In genomic region chr2:108593547-108594098, GRCh38 we compare ENCODE assay signal across 9 cellular contexts. TPM values are rescaled to one million over a fixed set of nuclear protein-coding genes. Genes with fewer than 3 reads are reported as not detected.
DNase-seq lines count a peak whose midpoint lies in the region; ATAC-seq, FAIRE-seq and TF ChIP-seq lines count a peak whose summit lies in the region.
"Had no signal": no experiment of that assay in that cellular context is flagged by ENCODE, and none has a peak within 500 bp of the region (broad histone marks: within the 10 kb centered on the region; RNA-seq: fewer than 3 reads in every experiment).

No MANE protein-coding gene starts in this region.

- H3K79me2 ChIP-seq in HepG2 (ENCODE audit: insufficient read depth, low read length) = peaks cover 58% of the 10 kb centered on the region

- no peak overlapping the region for H2AFZ ChIP-seq in HepG2 (ENCODE audit: low read length)

- BruUV-seq in HepG2 (replicated peaks; lab: Mats Ljungman, UMichigan) = no TSS peak

- no peak overlapping the region for H3K9ac ChIP-seq in HepG2 (ENCODE audit: insufficient read depth, low read depth, low read length)

- TF ChIP-seq EP300 in HepG2 (IDR thresholded peaks at IDR 0.05; ENCODE audit: low read depth in 2 of 2, low read length in 2 of 2) (no peak), HepG2 (CRISPR knock-in tag; IDR thresholded peaks at IDR 0.05; ENCODE audit: borderline replicate concordance) (no peak)

- DNase-seq in HepG2 (ENCODE audit: low spot score) = no peak
- no peak for DNase-seq in right lobe of liver
- no peak for DNase-seq in left ventricle myocardium superior
- DNase-seq in type B pancreatic cell (ENCODE audit: extremely low spot score, unreplicated experiment) = no peak
- no peak for DNase-seq in mesothelial cell of epicardium (ENCODE audit: low spot score in 2 of 2, unreplicated experiment in 2 of 2)
- no peak for DNase-seq in GM13976 (ENCODE audit: low spot score)

- no peaks in the 10 kb centered on the region for H3K36me3 ChIP-seq in HepG2 (replicated peaks in 1 of 2; ENCODE audit: control insufficient read depth in 1 of 2, insufficient read depth in 2 of 2, low read length in 2 of 2)
- H3K36me3 ChIP-seq in right lobe of liver = no peaks in the 10 kb centered on the region

- POLR2A ChIA-PET in HepG2 (lab: Yijun Ruan, JAX) = no interaction called here

- no peak overlapping the region for H3K4me2 ChIP-seq in HepG2 (ENCODE audit: low read depth, low read length)

- TF ChIP-seq POLR2A in HepG2 (IDR thresholded peaks at IDR 0.05; ENCODE audit: insufficient read depth in 1 of 2, low read depth in 2 of 2, low read length in 2 of 2) (no peak), right lobe of liver (IDR thresholded peaks at IDR 0.05) (no peak)

- in situ Hi-C loops in HepG2 (cut with HindIII; ENCODE audit: extremely low pct_ligation_motif_present, low pct_unique_long_range_greater_than_20kb) (loop anchor here (25.0 kb wide), 1 partner anchor 381 kb away; no protein-coding TSS in a partner anchor), GM13976 (cut with MboI; ENCODE audit: low sequenced_read_pairs, unreplicated experiment) (loop anchor here (25.0 kb wide), 1 partner anchor 231 kb away; no protein-coding TSS in a partner anchor)

- H4K20me1 ChIP-seq in HepG2 (ENCODE audit: insufficient read depth, low read length) = no peaks in the 10 kb centered on the region

- H3K36me3 Mint-ChIP-seq in type B pancreatic cell = no peaks in the 10 kb centered on the region
- H3K36me3 Mint-ChIP-seq in mesothelial cell of epicardium = no peaks in the 10 kb centered on the region

- TF ChIP-seq RAD21 in HepG2 (CRISPR knock-in tag; IDR thresholded peaks at IDR 0.05) = no peak

- H3K4me1 ChIP-seq in HepG2 (ENCODE audit: insufficient read depth, low read length) = peaks cover 43% of the 10 kb centered on the region
- peaks cover 0 to under 1% (median 0%) of the 10 kb centered on the region in 4 donors for H3K4me1 ChIP-seq in right lobe of liver

- H3K27me3 ChIP-seq in HepG2 (ENCODE audit: control insufficient read depth in 1 of 2, insufficient read depth in 2 of 2, low read length in 2 of 2) (no peaks in the 10 kb centered on the region), right lobe of liver (no peaks in the 10 kb centered on the region)

- no peak for TF ChIP-seq CTCF in HepG2 (CRISPR knock-in tag; IDR thresholded peaks at IDR 0.05)
- no peak for TF ChIP-seq CTCF in right lobe of liver (IDR thresholded peaks at IDR 0.05)
- TF ChIP-seq CTCF in WI38 (IDR thresholded peaks at IDR 0.05; ENCODE audit: low read depth, low read length) = no peak
- TF ChIP-seq CTCF in type B pancreatic cell (conservative IDR thresholded peaks at IDR 0.05) = peak; percentile 68
- TF ChIP-seq CTCF in mesothelial cell of epicardium (IDR thresholded peaks at IDR 0.05; ENCODE audit: unreplicated experiment) = no peak
- TF ChIP-seq CTCF in GM13976 (IDR thresholded peaks at IDR 0.05; ENCODE audit: borderline replicate concordance, control extremely low read depth, extremely low read depth, insufficient read depth, missing control alignments) = no peak

- H3K4me1 Mint-ChIP-seq in type B pancreatic cell (ENCODE audit: unreplicated experiment) (peaks cover 30% of the 10 kb centered on the region), mesothelial cell of epicardium (peaks cover 30% of the 10 kb centered on the region)

- H3K9me3 ChIP-seq in HepG2 (ENCODE audit: low read length) (no peaks in the 10 kb centered on the region), right lobe of liver (no peaks in the 10 kb centered on the region)

- H3K27ac ChIP-seq in HepG2 (ENCODE audit: extremely low read length, insufficient read depth, low read length) (peak overlapping the region; percentile 2), right lobe of liver (peak overlapping the region in 1 of 3 donors; percentile 36)

- no peak for ATAC-seq in HepG2
- ATAC-seq in right lobe of liver = no peak
- ATAC-seq in left ventricle myocardium superior = peak; percentile 35
- no peak for ATAC-seq in GM21447 (IDR thresholded peaks at IDR 0.05; ENCODE audit: unreplicated experiment)

- no peak overlapping the region for H3K4me3 ChIP-seq in HepG2 (replicated peaks in 1 of 3; ENCODE audit: insufficient read depth in 1 of 3, low read depth in 2 of 3, low read length in 3 of 3)
- H3K4me3 ChIP-seq in right lobe of liver = no peak overlapping the region
- H3K4me3 ChIP-seq in WI38 (ENCODE audit: low read depth, low read length) = peak overlapping the region; percentile 21

- no peak for FAIRE-seq in HepG2 (lab: Jason Lieb, UNC)
- FAIRE-seq: colon had no signal

- no peaks in the 10 kb centered on the region for H3K9me3 Mint-ChIP-seq in type B pancreatic cell
- no peaks in the 10 kb centered on the region for H3K9me3 Mint-ChIP-seq in mesothelial cell of epicardium

- H3K27ac Mint-ChIP-seq in type B pancreatic cell = no peak overlapping the region
- H3K27ac Mint-ChIP-seq in mesothelial cell of epicardium = no peak overlapping the region

- intact Hi-C loops in HepG2 (cut with micrococcal nuclease; ENCODE audit: unreplicated experiment) = no loop called here
- intact Hi-C loops in right lobe of liver (cut with DNase I) = no loop called here
- intact Hi-C loops in left ventricle myocardium superior (cut with micrococcal nuclease) = no loop called here

- H3K4me3 Mint-ChIP-seq in type B pancreatic cell = no peak overlapping the region
- no peak overlapping the region for H3K4me3 Mint-ChIP-seq in mesothelial cell of epicardium

- H3K27me3 Mint-ChIP-seq in type B pancreatic cell (no peaks in the 10 kb centered on the region), mesothelial cell of epicardium (ENCODE audit: low read depth) (no peaks in the 10 kb centered on the region)

- CTCF ChIA-PET in HepG2 (lab: Yijun Ruan, JAX; ENCODE audit: low intra/inter-chr PET ratio, low total read pairs) = no interaction called here

TF ChIP-seq in HepG2, 621 proteins besides CTCF, POLR2A, EP300 and RAD21:
- TF ChIP-seq BRD4 (CRISPR knock-in tag; IDR thresholded peaks at IDR 0.05) = no peak
- TF ChIP-seq NR2F6 (IDR thresholded peaks at IDR 0.05) = no peak
- no peak for TF ChIP-seq NR2F6 (CRISPR knock-in tag; IDR thresholded peaks at IDR 0.05)
- TF ChIP-seq ZNF33A (CRISPR knock-in tag; IDR thresholded peaks at IDR 0.05; ENCODE audit: borderline replicate concordance) = no peak
- no peak for TF ChIP-seq ZNF3 (CRISPR knock-in tag; IDR thresholded peaks at IDR 0.05)
- TF ChIP-seq ATF5 (CRISPR knock-in tag; IDR thresholded peaks at IDR 0.05; ENCODE audit: low read depth) = no peak

RNA-seq across cellular contexts. Expression of gene LIMS1, which starts 59.4 kb away (rescaled TPM):
- total RNA-seq in HepG2 (2016; rRNA removed; fragmentation: Illumina TruSeq; extraction: Trizol) (38.3 and 55.1 TPM in 2 replicates), right lobe of liver (10 to 100 TPM; 15.7 to 33.0 (median 18.7) TPM), left ventricle myocardium superior (74.3 TPM), type B pancreatic cell (ENCODE audit: low replicate concordance) (40.9 and 43.5 TPM in 2 replicates), mesothelial cell of epicardium (45.1 to 46.6 TPM (median 46.5 TPM) in 3 replicates)
- total RNA-seq in HepG2 (2016; cell fraction: cytosol; rRNA removed; fragmentation: Illumina TruSeq; extraction: Trizol; ENCODE audit: low read depth) = 10.2 and 12.7 TPM in 2 replicates
- total RNA-seq in HepG2 (2016; cell fraction: insoluble cytoplasmic fraction; rRNA removed; fragmentation: Illumina TruSeq; extraction: Trizol) = 40.2 and 51.8 TPM in 2 replicates
- 32.3 and 32.6 TPM in 2 replicates for total RNA-seq in HepG2 (2016; cell fraction: membrane; rRNA removed; fragmentation: Illumina TruSeq; extraction: Trizol)
- 18.8 and 25.1 TPM in 2 replicates for total RNA-seq in HepG2 (2016; cell fraction: nucleus; rRNA removed; fragmentation: Illumina TruSeq; extraction: Trizol)
- polyA plus RNA-seq in HepG2 (2011; rRNA removed) = 35.5 and 49.6 TPM in 2 replicates
- polyA plus RNA-seq in HepG2 (2011; cell fraction: cytosol; rRNA removed) = 46.5 and 60.1 TPM in 2 replicates
- 11.1 and 16.1 TPM in 2 replicates for polyA plus RNA-seq in HepG2 (2011; cell fraction: nucleus; rRNA removed)
- 35.5 and 39.6 TPM in 2 replicates for polyA plus RNA-seq in HepG2 (2012)
- 5.7 and 6.2 TPM in 2 replicates for polyA plus RNA-seq in HepG2 (2016; cell fraction: cytosol; fragmentation: Illumina TruSeq; extraction: Trizol; ENCODE audit: low read depth)
- 48.3 and 50.6 TPM in 2 replicates for polyA plus RNA-seq in HepG2 (2016; cell fraction: insoluble cytoplasmic fraction; fragmentation: Illumina TruSeq; extraction: Trizol; ENCODE audit: low read depth)
- polyA plus RNA-seq in HepG2 (2016; cell fraction: membrane; fragmentation: Illumina TruSeq; extraction: Trizol; ENCODE audit: low read depth) = 17.0 and 18.1 TPM in 2 replicates
- 23.1 and 23.2 TPM in 2 replicates for polyA plus RNA-seq in HepG2 (2016; cell fraction: nucleus; fragmentation: Illumina TruSeq; extraction: Trizol; ENCODE audit: insufficient read depth, low read depth)
- 29.4 and 67.4 TPM in 2 replicates for polyA minus RNA-seq in HepG2 (2011; rRNA and poly(A)+ RNA removed; ENCODE audit: low replicate concordance)
- 30.8 and 52.6 TPM in 2 replicates for polyA minus RNA-seq in HepG2 (2011; cell fraction: cytosol; rRNA and poly(A)+ RNA removed)
- polyA minus RNA-seq in HepG2 (2011; cell fraction: nucleus; rRNA and poly(A)+ RNA removed) = 33.3 and 35.3 TPM in 2 replicates
